In the genomic region with DNA sequence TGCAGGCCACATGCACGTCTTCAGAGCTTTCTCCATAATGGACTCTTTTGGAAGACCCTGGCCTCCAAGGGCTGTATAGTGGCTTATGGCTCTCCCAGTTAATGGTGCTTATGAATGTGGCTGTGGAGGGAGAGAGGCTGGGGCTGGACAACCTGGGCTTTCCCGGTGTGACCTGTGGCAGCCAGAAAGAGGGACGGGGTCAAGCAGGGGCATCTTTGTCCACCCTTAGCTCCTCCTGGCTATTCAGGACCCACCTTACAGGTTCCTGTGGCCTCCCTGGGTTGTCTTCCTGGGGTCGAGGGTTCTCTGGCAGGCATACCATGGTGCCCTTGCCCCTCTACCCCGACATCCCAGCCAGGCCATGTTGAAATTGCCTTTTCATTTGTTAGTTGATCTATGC, we compare ENCODE assay signal across 18 cellular contexts.
"Had no signal": no experiment of that assay in that cellular context is flagged by ENCODE, and none has a peak within 500 bp of the region (broad histone marks: within the 10 kb centered on the region; RNA-seq: fewer than 3 reads in every experiment).

No MANE protein-coding gene starts in this region.

- H3K9me3 ChIP-seq: mucosa of descending colon, sigmoid colon had no signal

- FAIRE-seq: endometrium, urothelium cell line had no signal

- DNase-seq: activated CD4-positive, alpha-beta T cell treated with anti-CD3 and anti-CD28 coated beads, Interleukin-2, amount 50 U/mL, for 1 hour; activated CD4-positive, CD25-positive, alpha-beta regulatory T cell; activated T-cell treated with anti-CD3 and anti-CD28 coated beads for 4 hours; cerebellar nuclear complex; dermis blood vessel endothelial cell; occipital lobe; sigmoid colon; stimulated activated CD4-positive, alpha-beta T cell treated with anti-CD3 and anti-CD28 coated beads, Interleukin-12 subunit alpha, Interleukin-12 subunit beta, amount 100 ng/mL, for 4 hours; stimulated activated naive CD4-positive, alpha-beta T cell treated with Interleukin-2 at 50 U/mL for 16 hours had no signal

- ATAC-seq: esophagus mucosa had no signal

- H3K27ac Mint-ChIP-seq: activated naive CD4-positive, alpha-beta T cell treated with anti-CD3 and anti-CD28 coated beads, Interleukin-2, amount 50 U/mL, for 24 hours; activated T-helper 2 cell treated with anti-CD3 and anti-CD28 coated beads, Interferon-gamma antibody, Interleukin-2, Interleukin-4, amounts not matched to agents 10 μg/mL and 5 μg/mL and 100 μg/mL, durations not matched to agents 14 hours and 24 hours and 36 hours; T-helper 1 cell treated with Interleukin-12 subunit alpha and Interleukin-12 subunit beta and Interleukin-4 antibody, amounts not matched to agents 30 μg/mL and 1 μg/mL, for 36 hours had no signal

- H3K27ac ChIP-seq: sigmoid colon had no signal

- H3K27me3 Mint-ChIP-seq: activated naive CD4-positive, alpha-beta T cell treated with anti-CD3 and anti-CD28 coated beads, Interleukin-2, amount 50 U/mL, for 24 hours had no signal

- H3K9me3 Mint-ChIP-seq: activated naive CD4-positive, alpha-beta T cell treated with anti-CD3 and anti-CD28 coated beads, Interleukin-2, amount 50 U/mL, for 24 hours; activated T-helper 2 cell treated with anti-CD3 and anti-CD28 coated beads, Interferon-gamma antibody, Interleukin-2, Interleukin-4, amounts not matched to agents 10 μg/mL and 5 μg/mL and 100 μg/mL, durations not matched to agents 14 hours and 24 hours and 36 hours; brain; nephron; T-helper 1 cell treated with Interleukin-12 subunit alpha and Interleukin-12 subunit beta and Interleukin-4 antibody, amounts not matched to agents 30 μg/mL and 1 μg/mL, for 36 hours had no signal

- H3K4me3 ChIP-seq: mucosa of descending colon, sigmoid colon had no signal

- H3K27me3 ChIP-seq: sigmoid colon had no signal

- H3K4me3 Mint-ChIP-seq: activated naive CD4-positive, alpha-beta T cell treated with anti-CD3 and anti-CD28 coated beads, Interleukin-2, amount 50 U/mL, for 24 hours; brain; nephron; T-helper 1 cell treated with Interleukin-12 subunit alpha and Interleukin-12 subunit beta and Interleukin-4 antibody, amounts not matched to agents 30 μg/mL and 1 μg/mL, for 36 hours had no signal

- H3K36me3 ChIP-seq: sigmoid colon had no signal

- H3K36me3 Mint-ChIP-seq: brain had no signal
